2 cellular contexts compared by ENCODE assay signal in the genomic region with DNA sequence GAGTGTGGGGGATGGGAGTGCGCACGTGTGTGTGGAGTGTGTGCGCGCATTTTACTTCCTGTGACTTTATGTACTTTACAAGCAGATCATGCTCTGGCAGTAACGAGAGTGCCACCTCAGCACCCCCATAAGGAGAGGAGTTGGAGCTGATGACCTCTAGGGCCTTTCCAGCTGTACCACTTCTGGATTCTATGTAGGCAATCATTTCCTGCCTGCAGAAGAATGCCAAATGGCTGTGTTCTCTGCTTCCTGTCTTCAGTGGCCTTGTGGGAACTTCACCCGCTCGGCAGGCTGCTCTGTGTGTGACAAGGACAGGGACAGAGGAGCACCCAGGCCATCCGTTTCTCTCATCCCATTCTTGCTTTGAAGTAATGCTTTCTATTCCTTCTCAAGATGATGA.
TF ChIP-seq lines count a peak whose summit lies in the region.

No MANE protein-coding gene starts in this region.

TF ChIP-seq in GM23338, 12 proteins besides CTCF, POLR2A, EP300 and RAD21:
- TF ChIP-seq ZNF114 (CRISPR knock-in tag; IDR thresholded peaks at IDR 0.05) (no peak), CREB1 (CRISPR knock-in tag; IDR thresholded peaks at IDR 0.05; ENCODE audit: low read depth) (no peak), EZH2phosphoT487 (IDR thresholded peaks at IDR 0.05; ENCODE audit: unreplicated experiment) (no peak), EZH2 (IDR thresholded peaks at IDR 0.05; ENCODE audit: low read depth, unreplicated experiment) (no peak)
- TF ChIP-seq, protein P1, sequence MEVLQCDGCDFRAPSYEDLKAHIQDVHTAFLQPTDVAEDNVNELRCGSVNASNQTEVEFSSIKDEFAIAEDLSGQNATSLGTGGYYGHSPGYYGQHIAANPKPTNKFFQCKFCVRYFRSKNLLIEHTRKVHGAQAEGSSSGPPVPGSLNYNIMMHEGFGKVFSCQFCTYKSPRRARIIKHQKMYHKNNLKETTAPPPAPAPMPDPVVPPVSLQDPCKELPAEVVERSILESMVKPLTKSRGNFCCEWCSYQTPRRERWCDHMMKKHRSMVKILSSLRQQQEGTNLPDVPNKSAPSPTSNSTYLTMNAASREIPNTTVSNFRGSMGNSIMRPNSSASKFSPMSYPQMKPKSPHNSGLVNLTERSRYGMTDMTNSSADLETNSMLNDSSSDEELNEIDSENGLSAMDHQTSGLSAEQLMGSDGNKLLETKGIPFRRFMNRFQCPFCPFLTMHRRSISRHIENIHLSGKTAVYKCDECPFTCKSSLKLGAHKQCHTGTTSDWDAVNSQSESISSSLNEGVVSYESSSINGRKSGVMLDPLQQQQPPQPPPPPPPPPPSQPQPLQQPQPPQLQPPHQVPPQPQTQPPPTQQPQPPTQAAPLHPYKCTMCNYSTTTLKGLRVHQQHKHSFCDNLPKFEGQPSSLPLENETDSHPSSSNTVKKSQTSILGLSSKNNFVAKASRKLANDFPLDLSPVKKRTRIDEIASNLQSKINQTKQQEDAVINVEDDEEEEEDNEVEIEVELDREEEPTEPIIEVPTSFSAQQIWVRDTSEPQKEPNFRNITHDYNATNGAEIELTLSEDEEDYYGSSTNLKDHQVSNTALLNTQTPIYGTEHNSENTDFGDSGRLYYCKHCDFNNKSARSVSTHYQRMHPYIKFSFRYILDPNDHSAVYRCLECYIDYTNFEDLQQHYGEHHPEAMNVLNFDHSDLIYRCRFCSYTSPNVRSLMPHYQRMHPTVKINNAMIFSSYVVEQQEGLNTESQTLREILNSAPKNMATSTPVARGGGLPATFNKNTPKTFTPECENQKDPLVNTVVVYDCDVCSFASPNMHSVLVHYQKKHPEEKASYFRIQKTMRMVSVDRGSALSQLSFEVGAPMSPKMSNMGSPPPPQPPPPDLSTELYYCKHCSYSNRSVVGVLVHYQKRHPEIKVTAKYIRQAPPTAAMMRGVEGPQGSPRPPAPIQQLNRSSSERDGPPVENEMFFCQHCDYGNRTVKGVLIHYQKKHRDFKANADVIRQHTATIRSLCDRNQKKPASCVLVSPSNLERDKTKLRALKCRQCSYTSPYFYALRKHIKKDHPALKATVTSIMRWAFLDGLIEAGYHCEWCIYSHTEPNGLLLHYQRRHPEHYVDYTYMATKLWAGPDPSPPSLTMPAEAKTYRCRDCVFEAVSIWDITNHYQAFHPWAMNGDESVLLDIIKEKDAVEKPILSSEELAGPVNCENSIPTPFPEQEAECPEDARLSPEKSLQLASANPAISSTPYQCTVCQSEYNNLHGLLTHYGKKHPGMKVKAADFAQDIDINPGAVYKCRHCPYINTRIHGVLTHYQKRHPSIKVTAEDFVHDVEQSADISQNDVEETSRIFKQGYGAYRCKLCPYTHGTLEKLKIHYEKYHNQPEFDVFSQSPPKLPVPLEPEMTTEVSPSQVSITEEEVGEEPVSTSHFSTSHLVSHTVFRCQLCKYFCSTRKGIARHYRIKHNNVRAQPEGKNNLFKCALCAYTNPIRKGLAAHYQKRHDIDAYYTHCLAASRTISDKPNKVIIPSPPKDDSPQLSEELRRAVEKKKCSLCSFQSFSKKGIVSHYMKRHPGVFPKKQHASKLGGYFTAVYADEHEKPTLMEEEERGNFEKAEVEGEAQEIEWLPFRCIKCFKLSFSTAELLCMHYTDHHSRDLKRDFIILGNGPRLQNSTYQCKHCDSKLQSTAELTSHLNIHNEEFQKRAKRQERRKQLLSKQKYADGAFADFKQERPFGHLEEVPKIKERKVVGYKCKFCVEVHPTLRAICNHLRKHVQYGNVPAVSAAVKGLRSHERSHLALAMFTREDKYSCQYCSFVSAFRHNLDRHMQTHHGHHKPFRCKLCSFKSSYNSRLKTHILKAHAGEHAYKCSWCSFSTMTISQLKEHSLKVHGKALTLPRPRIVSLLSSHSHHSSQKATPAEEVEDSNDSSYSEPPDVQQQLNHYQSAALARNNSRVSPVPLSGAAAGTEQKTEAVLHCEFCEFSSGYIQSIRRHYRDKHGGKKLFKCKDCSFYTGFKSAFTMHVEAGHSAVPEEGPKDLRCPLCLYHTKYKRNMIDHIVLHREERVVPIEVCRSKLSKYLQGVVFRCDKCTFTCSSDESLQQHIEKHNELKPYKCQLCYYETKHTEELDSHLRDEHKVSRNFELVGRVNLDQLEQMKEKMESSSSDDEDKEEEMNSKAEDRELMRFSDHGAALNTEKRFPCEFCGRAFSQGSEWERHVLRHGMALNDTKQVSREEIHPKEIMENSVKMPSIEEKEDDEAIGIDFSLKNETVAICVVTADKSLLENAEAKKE (CRISPR knock-in tag; IDR thresholded peaks at IDR 0.05), result no peak

TF ChIP-seq in endothelial cell of umbilical vein, 7 proteins besides CTCF, POLR2A, EP300 and RAD21:
- no peak for TF ChIP-seq EZH2 (IDR thresholded peaks at IDR 0.05; ENCODE audit: borderline replicate concordance, low read depth, low read length, severe bottlenecking)
- TF ChIP-seq GATA2 (IDR thresholded peaks at IDR 0.05; ENCODE audit: insufficient read depth, insufficient read length, low read depth, low read length), result no peak
- TF ChIP-seq POLR2AphosphoS5 (IDR thresholded peaks at IDR 0.05; ENCODE audit: insufficient read depth, low read depth, low read length), result no peak
- TF ChIP-seq FOS (IDR thresholded peaks at IDR 0.05; ENCODE audit: borderline replicate concordance, insufficient read depth, low read length), result no peak
- no peak for TF ChIP-seq MAX (IDR thresholded peaks at IDR 0.05; ENCODE audit: insufficient read depth, insufficient read length)
- TF ChIP-seq MYC (IDR thresholded peaks at IDR 0.05; ENCODE audit: low read depth, low read length), result no peak
- TF ChIP-seq JUN (IDR thresholded peaks at IDR 0.05; ENCODE audit: borderline replicate concordance, insufficient read depth, insufficient read length, low read depth), result no peak
